Comparison of ENCODE assay signal across 10 cellular contexts in genomic region chr3:128555098-128555825, GRCh38.
DNase-seq lines count a peak whose midpoint lies in the region; ATAC-seq and TF ChIP-seq lines count a peak whose summit lies in the region.
"Had no signal": no experiment of that assay in that cellular context is flagged by ENCODE, and none has a peak within 500 bp of the region (broad histone marks: within the 10 kb centered on the region; RNA-seq: fewer than 3 reads in every experiment).

No MANE protein-coding gene starts in this region.

- dilution Hi-C loops in IMR-90 (cut with HindIII; ENCODE audit: low sequenced_read_pairs, unreplicated experiment) (no loop called here), mammary epithelial cell (cut with HindIII; ENCODE audit: low sequenced_read_pairs) (no loop called here)

- no peak overlapping the region for H3K14ac ChIP-seq in IMR-90 (replicated peaks; ENCODE audit: low read depth, low read length)

- TF ChIP-seq POLR2A in IMR-90 (IDR thresholded peaks at IDR 0.05; ENCODE audit: low read depth, low read length): no peak

- no peak overlapping the region for H2AK9ac ChIP-seq in IMR-90 (replicated peaks; ENCODE audit: low read depth, low read length, poor library complexity)

- no peak overlapping the region for H3K27ac ChIP-seq in IMR-90 (ENCODE audit: insufficient read depth, low read length)
- H3K27ac ChIP-seq in mammary epithelial cell (ENCODE audit: insufficient read depth, low read depth, low read length): no peak overlapping the region
- H3K27ac ChIP-seq: ascending aorta, SK-N-MC had no signal

- no TSS peak for BruUV-seq in IMR-90 (replicated peaks; lab: Mats Ljungman, UMichigan)
- BruUV-seq in mammary epithelial cell (replicated peaks; lab: Mats Ljungman, UMichigan): no TSS peak

- in situ Hi-C loops in IMR-90 (cut with MboI; ENCODE audit: low sequenced_read_pairs) (no loop called here), mammary epithelial cell (cut with MboI; ENCODE audit: low sequenced_read_pairs in 2 of 2) (no loop called here)

- H2BK5ac ChIP-seq in IMR-90 (ENCODE audit: low read depth, low read length, poor library complexity, severe bottlenecking): no peak overlapping the region

- H3K79me2 ChIP-seq in mammary epithelial cell (ENCODE audit: insufficient read depth, low read length): no peaks in the 10 kb centered on the region

- TF ChIP-seq RAD21 in IMR-90 (IDR thresholded peaks at IDR 0.05; ENCODE audit: low read length): no peak

- no peak overlapping the region for H2BK120ac ChIP-seq in IMR-90 (ENCODE audit: low read depth, low read length)

- H3K9me1 ChIP-seq in IMR-90 (ENCODE audit: insufficient read depth, low read length): no peaks in the 10 kb centered on the region

- no peak for TF ChIP-seq CTCF in IMR-90 (conservative IDR thresholded peaks at IDR 0.05; ENCODE audit: low read depth, low read length)
- TF ChIP-seq CTCF in mammary epithelial cell (conservative IDR thresholded peaks at IDR 0.05 in 1 of 2, IDR thresholded peaks at IDR 0.05 in 1 of 2; ENCODE audit: extremely low read depth in 1 of 2, insufficient read depth in 1 of 2, low read depth in 1 of 2, low read length in 2 of 2): no peak

- H2BK20ac ChIP-seq in IMR-90 (ENCODE audit: low read depth, low read length): no peak overlapping the region

- H3K56ac ChIP-seq in IMR-90 (ENCODE audit: extremely low read depth, insufficient read depth, low read length): no peak overlapping the region

- no peaks in the 10 kb centered on the region for H3K79me1 ChIP-seq in IMR-90 (ENCODE audit: low read depth in 1 of 2, low read length in 2 of 2)

- intact Hi-C loops in IMR-90 (cut with micrococcal nuclease): no loop called here
- intact Hi-C loops in mammary epithelial cell (cut with micrococcal nuclease): no loop called here

- no peak for DNase-seq in IMR-90
- no peak for DNase-seq in mammary epithelial cell
- DNase-seq in left kidney (ENCODE audit: low read depth, low spot score): peak; percentile 71
- no peak for DNase-seq in skeletal muscle cell (ENCODE audit: low read depth)
- DNase-seq in germinal center (ENCODE audit: low spot score): no peak
- DNase-seq: NCI-H446 treated with DMSO at 0.1 percent for 48 hours had no signal

- H4K20me1 ChIP-seq in IMR-90 (ENCODE audit: insufficient read depth, low read length): no peaks in the 10 kb centered on the region
- H4K20me1 ChIP-seq in mammary epithelial cell (ENCODE audit: insufficient read depth, low read length): no peaks in the 10 kb centered on the region

- no peak overlapping the region for H3K18ac ChIP-seq in IMR-90 (ENCODE audit: low read depth, low read length)

- H2AFZ ChIP-seq in IMR-90 (replicated peaks; ENCODE audit: low read length, poor library complexity) (no peak overlapping the region), mammary epithelial cell (ENCODE audit: low read depth, low read length) (peak overlapping the region; percentile 59)

- H3K27me3 ChIP-seq in IMR-90 (ENCODE audit: control insufficient read depth, insufficient read depth, low read length) (peaks cover 36% of the 10 kb centered on the region), mammary epithelial cell (ENCODE audit: insufficient read depth, low read length) (peaks cover 2% of the 10 kb centered on the region)
- H3K27me3 ChIP-seq: ascending aorta had no signal

- no peak overlapping the region for H3K4ac ChIP-seq in IMR-90 (ENCODE audit: low read depth, low read length)

- H2AK5ac ChIP-seq in IMR-90 (ENCODE audit: low read depth, low read length): no peak overlapping the region

- H3K4me3 ChIP-seq in IMR-90 (ENCODE audit: insufficient read depth, low read depth, low read length) (no peak overlapping the region), mammary epithelial cell (replicated peaks in 1 of 3; ENCODE audit: insufficient read depth in 1 of 3, low read depth in 2 of 3, low read length in 3 of 3) (no peak overlapping the region), skeletal muscle cell (ENCODE audit: low read depth, low read length) (peak overlapping the region; percentile 15)
- H3K4me3 ChIP-seq: ascending aorta, SK-N-MC had no signal

- ATAC-seq in IMR-90 (ENCODE audit: low read depth) (peak; percentile 38; the same call in 1 of the 2 replicates), GM21619 (IDR thresholded peaks at IDR 0.05; ENCODE audit: unreplicated experiment) (no peak), HG02885 (IDR thresholded peaks at IDR 0.05; ENCODE audit: poor library complexity, unreplicated experiment) (no peak)

- H3K36me3 ChIP-seq in IMR-90 (ENCODE audit: control insufficient read depth, insufficient read depth, low read length): no peaks in the 10 kb centered on the region
- no peaks in the 10 kb centered on the region for H3K36me3 ChIP-seq in mammary epithelial cell (ENCODE audit: insufficient read depth, low read length)
- H3K36me3 ChIP-seq: ascending aorta had no signal

- no peak overlapping the region for H2BK15ac ChIP-seq in IMR-90 (ENCODE audit: low read depth, low read length)

- H3K9me3 ChIP-seq in IMR-90 (ENCODE audit: control insufficient read depth, insufficient read depth, low read length) (no peaks in the 10 kb centered on the region; the same call in 1 of the 2 replicates), mammary epithelial cell (replicated peaks; ENCODE audit: insufficient read depth, low read length) (no peaks in the 10 kb centered on the region)
- H3K9me3 ChIP-seq: ascending aorta had no signal

- 22% methylated on average over 27 of the region's 68 CpGs; no CpG with 5 or more reads in 1 of the 2 experiments for WGBS in IMR-90 (ENCODE audit: extremely low coverage in 2 of 2, insufficient read length in 1 of 2), 2 experiments
- 5% methylated on average over 11 of the region's 68 CpGs for WGBS in mammary epithelial cell (ENCODE audit: low coverage, missing lambda C conversion rate)

- POLR2A ChIA-PET in IMR-90 (lab: Charles Lee; ENCODE audit: unreplicated experiment): no interaction called here

- no peaks in the 10 kb centered on the region for H3K4me1 ChIP-seq in IMR-90 (ENCODE audit: control insufficient read depth, insufficient read depth, low read length)
- no peaks in the 10 kb centered on the region for H3K4me1 ChIP-seq in mammary epithelial cell (ENCODE audit: insufficient read depth, low read length)
- H3K4me1 ChIP-seq: ascending aorta had no signal

- H3K9ac ChIP-seq in IMR-90 (ENCODE audit: low read depth, low read length): no peak overlapping the region
- no peak overlapping the region for H3K9ac ChIP-seq in mammary epithelial cell (ENCODE audit: insufficient read depth, low read length)

- H3K23ac ChIP-seq in IMR-90 (ENCODE audit: low read depth, low read length): no peak overlapping the region

- H4K5ac ChIP-seq in IMR-90 (ENCODE audit: low read depth, low read length): no peak overlapping the region

- H3K4me2 ChIP-seq in IMR-90 (ENCODE audit: low read depth, low read length) (no peak overlapping the region), mammary epithelial cell (ENCODE audit: insufficient read depth, low read depth, low read length) (peak overlapping the region; percentile 30)

- CTCF ChIA-PET in IMR-90 (lab: Yijun Ruan, JAX) (no interaction called here), mammary epithelial cell (lab: Charles Lee; ENCODE audit: low non-redundant PET) (no interaction called here)

- no peak overlapping the region for H4K8ac ChIP-seq in IMR-90 (ENCODE audit: low read depth in 2 of 2, low read length in 2 of 2)

- no peak overlapping the region for H4K91ac ChIP-seq in IMR-90 (ENCODE audit: insufficient read depth, low read depth, low read length)

TF ChIP-seq in IMR-90, 13 proteins besides CTCF, POLR2A, EP300 and RAD21:
- TF ChIP-seq MAZ (IDR thresholded peaks at IDR 0.05; ENCODE audit: borderline replicate concordance, low read depth, low read length) (no peak), CHD1 (IDR thresholded peaks at IDR 0.05; ENCODE audit: low read depth, low read length) (no peak), CEBPB (IDR thresholded peaks at IDR 0.05; ENCODE audit: low read depth, low read length) (no peak), NFE2L2 (IDR thresholded peaks at IDR 0.05; ENCODE audit: low read depth, low read length) (no peak), RFX5 (IDR thresholded peaks at IDR 0.05; ENCODE audit: low read depth, low read length) (no peak), ELK1 (IDR thresholded peaks at IDR 0.05; ENCODE audit: borderline replicate concordance, low read depth, low read length) (no peak), SMC3 (IDR thresholded peaks at IDR 0.05; ENCODE audit: low read depth, low read length) (no peak), MXI1 (IDR thresholded peaks at IDR 0.05; ENCODE audit: borderline replicate concordance, low read depth, low read length) (no peak), USF2 (IDR thresholded peaks at IDR 0.05; ENCODE audit: low read depth, low read length) (no peak), FOS (IDR thresholded peaks at IDR 0.05; ENCODE audit: low read depth, low read length) (no peak), MAFK (IDR thresholded peaks at IDR 0.05; ENCODE audit: low read depth, low read length) (no peak), RCOR1 (IDR thresholded peaks at IDR 0.05; ENCODE audit: insufficient replicate concordance, low read length) (no peak), BHLHE40 (IDR thresholded peaks at IDR 0.05; ENCODE audit: low read depth, low read length) (no peak)
